8 cellular contexts compared by ENCODE assay signal in genomic region chr19:44684892-44685847, GRCh38. TPM values are rescaled to one million over a fixed set of nuclear protein-coding genes. Genes with fewer than 3 reads are reported as not detected.
DNase-seq lines count a peak whose midpoint lies in the region; ATAC-seq, FAIRE-seq and TF ChIP-seq lines count a peak whose summit lies in the region.

No MANE protein-coding gene starts in this region.

- DNase-seq in activated naive CD4-positive, alpha-beta T cell treated with anti-CD3 and anti-CD28 coated beads for 36 hours = peak; percentile 51
- DNase-seq in activated naive CD4-positive, alpha-beta T cell treated with Interleukin-2 at 50 U/mL for 16 hours = no peak
- DNase-seq in activated naive CD8-positive, alpha-beta T cell treated with anti-CD3 and anti-CD28 coated beads, Interleukin-2, amount 50 U/mL, for 24 hours = peak; percentile 26
- DNase-seq in keratinocyte (ENCODE audit: low read depth, low spot score) (no peak), upper lobe of right lung (no peak), Ammon's horn (ENCODE audit: low spot score) (no peak), NCI-H2107 treated with DMSO at 0.1 percent for 48 hours (lab: John Stamatoyannopoulos, UW; ENCODE audit: unreplicated experiment) (no peak)

- H3K4me3 ChIP-seq in keratinocyte (ENCODE audit: control insufficient read depth in 2 of 3, extremely low read depth in 1 of 3, insufficient read depth in 2 of 3, low read depth in 1 of 3, low read length in 3 of 3) (no peak overlapping the region), upper lobe of right lung (no peak overlapping the region)

- H3K9me3 Mint-ChIP-seq in activated naive CD4-positive, alpha-beta T cell treated with anti-CD3 and anti-CD28 coated beads for 36 hours = no peaks in the 10 kb centered on the region
- H3K9me3 Mint-ChIP-seq in activated naive CD8-positive, alpha-beta T cell treated with anti-CD3 and anti-CD28 coated beads, Interleukin-2, amount 50 U/mL, for 24 hours = no peaks in the 10 kb centered on the region

- H3K4me2 ChIP-seq in keratinocyte (ENCODE audit: control insufficient read depth, extremely low read depth, insufficient read depth, low read depth, low read length) = peak overlapping the region; percentile 6

- H3K9me3 ChIP-seq in keratinocyte (ENCODE audit: control insufficient read depth, low read depth, low read length) (no peaks in the 10 kb centered on the region), upper lobe of right lung (no peaks in the 10 kb centered on the region)

- H3K27me3 Mint-ChIP-seq in activated naive CD4-positive, alpha-beta T cell treated with anti-CD3 and anti-CD28 coated beads for 36 hours (ENCODE audit: low read depth) = peaks cover 6% of the 10 kb centered on the region
- H3K27me3 Mint-ChIP-seq in activated naive CD8-positive, alpha-beta T cell treated with anti-CD3 and anti-CD28 coated beads, Interleukin-2, amount 50 U/mL, for 24 hours = peaks cover 23% of the 10 kb centered on the region

- peak; percentile 53 for FAIRE-seq in keratinocyte (lab: Jason Lieb, UNC)

- peak; percentile 58 for ATAC-seq in activated naive CD8-positive, alpha-beta T cell treated with anti-CD3 and anti-CD28 coated beads, Interleukin-2, amount 50 U/mL, for 24 hours
- peak; percentile 62 for ATAC-seq in upper lobe of right lung
- ATAC-seq in GM18867 (IDR thresholded peaks at IDR 0.05; ENCODE audit: unreplicated experiment) = no peak

- H4K20me1 ChIP-seq in keratinocyte (ENCODE audit: control insufficient read depth, extremely low read depth, insufficient read depth, low read length) = no peaks in the 10 kb centered on the region

- no peak overlapping the region for H3K4me3 Mint-ChIP-seq in activated naive CD4-positive, alpha-beta T cell treated with anti-CD3 and anti-CD28 coated beads for 36 hours
- peak overlapping the region; percentile 7 for H3K4me3 Mint-ChIP-seq in activated naive CD8-positive, alpha-beta T cell treated with anti-CD3 and anti-CD28 coated beads, Interleukin-2, amount 50 U/mL, for 24 hours

- no peaks in the 10 kb centered on the region for H3K36me3 Mint-ChIP-seq in activated naive CD4-positive, alpha-beta T cell treated with anti-CD3 and anti-CD28 coated beads for 36 hours (ENCODE audit: low read depth)
- no peaks in the 10 kb centered on the region for H3K36me3 Mint-ChIP-seq in activated naive CD8-positive, alpha-beta T cell treated with anti-CD3 and anti-CD28 coated beads, Interleukin-2, amount 50 U/mL, for 24 hours (ENCODE audit: low read depth)

- CTCF ChIA-PET in activated naive CD4-positive, alpha-beta T cell treated with anti-CD3 and anti-CD28 coated beads for 36 hours (lab: Charles Lee) = interaction anchor here (0.9 kb wide), 1 partner anchor 31 kb away, joined by 3 read pairs; no protein-coding TSS in a partner anchor

- H3K4me1 ChIP-seq in keratinocyte (ENCODE audit: control insufficient read depth, extremely low read depth, insufficient read depth, low read length) = peaks cover 11% of the 10 kb centered on the region
- peaks cover 34% of the 10 kb centered on the region for H3K4me1 ChIP-seq in upper lobe of right lung

- H3K27ac ChIP-seq in keratinocyte (ENCODE audit: control insufficient read depth, insufficient read depth, low read length) (no peak overlapping the region), upper lobe of right lung (peak overlapping the region; percentile 63)

- H3K36me3 ChIP-seq in keratinocyte (ENCODE audit: control insufficient read depth in 2 of 2, extremely low read depth in 1 of 2, insufficient read depth in 2 of 2, low read length in 2 of 2) (peaks cover 0 to 3% of the 10 kb centered on the region in 2 experiments), upper lobe of right lung (no peaks in the 10 kb centered on the region)

- peaks cover 21% of the 10 kb centered on the region for H3K4me1 Mint-ChIP-seq in activated naive CD4-positive, alpha-beta T cell treated with anti-CD3 and anti-CD28 coated beads for 36 hours (ENCODE audit: low read depth)
- peaks cover 33% of the 10 kb centered on the region for H3K4me1 Mint-ChIP-seq in activated naive CD8-positive, alpha-beta T cell treated with anti-CD3 and anti-CD28 coated beads, Interleukin-2, amount 50 U/mL, for 24 hours

- dilution Hi-C loops in keratinocyte (cut with MboI; ENCODE audit: extremely low pct_ligation_motif_present, low sequenced_read_pairs) = no loop called here

- TF ChIP-seq CTCF in keratinocyte (optimal IDR thresholded peaks at IDR 0.05 in 1 of 3, IDR thresholded peaks at IDR 0.05 in 1 of 3, conservative IDR thresholded peaks at IDR 0.05 in 1 of 3; ENCODE audit: extremely low read depth in 1 of 3, insufficient read depth in 2 of 3, low read length in 3 of 3) (no peak), upper lobe of right lung (IDR thresholded peaks at IDR 0.05) (no peak)

- H3K9me1 ChIP-seq in keratinocyte (ENCODE audit: control insufficient read depth, extremely low read depth, insufficient read depth, low read length) = no peaks in the 10 kb centered on the region

- H3K79me2 ChIP-seq in keratinocyte (ENCODE audit: control insufficient read depth, insufficient read depth, low read length) = no peaks in the 10 kb centered on the region

- no peak overlapping the region for H2AFZ ChIP-seq in keratinocyte (ENCODE audit: control insufficient read depth, low read length)

- no peak overlapping the region for H3K27ac Mint-ChIP-seq in activated naive CD4-positive, alpha-beta T cell treated with anti-CD3 and anti-CD28 coated beads for 36 hours
- peak overlapping the region; percentile 40 for H3K27ac Mint-ChIP-seq in activated naive CD8-positive, alpha-beta T cell treated with anti-CD3 and anti-CD28 coated beads, Interleukin-2, amount 50 U/mL, for 24 hours

- H3K9ac ChIP-seq in keratinocyte (ENCODE audit: control insufficient read depth, extremely low read depth, insufficient read depth, low read length) = no peak overlapping the region

- H3K27me3 ChIP-seq in keratinocyte (ENCODE audit: control insufficient read depth, extremely low read depth, insufficient read depth, low read length) (no peaks in the 10 kb centered on the region), upper lobe of right lung (no peaks in the 10 kb centered on the region)

- intact Hi-C loops in activated naive CD4-positive, alpha-beta T cell treated with anti-CD3 and anti-CD28 coated beads for 36 hours (cut with micrococcal nuclease) = no loop called here
- intact Hi-C loops in upper lobe of right lung (cut with DNase I) = loop anchor here (5.0 kb wide), 1 partner anchor 87 kb away; no protein-coding TSS in a partner anchor

RNA-seq across cellular contexts. Expression of gene CEACAM16, which starts 13.8 kb away (rescaled TPM):
- total RNA-seq in activated naive CD4-positive, alpha-beta T cell treated with anti-CD3 and anti-CD28 coated beads for 36 hours = not detected
- polyA plus RNA-seq in keratinocyte = not detected in 3 replicates
- not detected for polyA plus RNA-seq in keratinocyte (2011; ENCODE audit: low read depth)
- polyA plus RNA-seq in keratinocyte (2011; cell fraction: cytosol; rRNA removed) = not detected in 2 replicates
- polyA plus RNA-seq in keratinocyte (2011; cell fraction: nucleus; rRNA removed) = not detected in 2 replicates
- polyA plus RNA-seq in keratinocyte (2012; ENCODE audit: low replicate concordance) = not detected in 2 replicates
- polyA minus RNA-seq in keratinocyte = not detected in 3 replicates
- not detected for polyA minus RNA-seq in keratinocyte (2011; cell fraction: cytosol; rRNA and poly(A)+ RNA removed)
- not detected in 2 replicates for polyA minus RNA-seq in keratinocyte (2011; cell fraction: nucleus; rRNA and poly(A)+ RNA removed)
- total RNA-seq in upper lobe of right lung = not detected

RNA-seq across cellular contexts. Expression of gene CEACAM19, which starts 13.9 kb away (rescaled TPM):
- under 1 TPM; 0.17 to 0.27 TPM for total RNA-seq in activated naive CD4-positive, alpha-beta T cell treated with anti-CD3 and anti-CD28 coated beads for 36 hours
- 2.4 to 7.1 TPM (median 3.7 TPM) in 3 replicates for polyA plus RNA-seq in keratinocyte
- 3.3 TPM for polyA plus RNA-seq in keratinocyte (2011; ENCODE audit: low read depth)
- 1.5 and 1.9 TPM in 2 replicates for polyA plus RNA-seq in keratinocyte (2011; cell fraction: cytosol; rRNA removed)
- polyA plus RNA-seq in keratinocyte (2011; cell fraction: nucleus; rRNA removed) = 20.3 and 29.8 TPM in 2 replicates
- 4.0 and 11.3 TPM in 2 replicates for polyA plus RNA-seq in keratinocyte (2012; ENCODE audit: low replicate concordance)
- 1.6 to 7.3 TPM (median 4.8 TPM) in 3 replicates for polyA minus RNA-seq in keratinocyte
- polyA minus RNA-seq in keratinocyte (2011; cell fraction: cytosol; rRNA and poly(A)+ RNA removed) = 0.96 TPM
- polyA minus RNA-seq in keratinocyte (2011; cell fraction: nucleus; rRNA and poly(A)+ RNA removed) = 6.9 and 9.2 TPM in 2 replicates
- total RNA-seq in upper lobe of right lung = 7.6 TPM

RNA-seq across cellular contexts. Expression of gene PVR, which starts 41.5 kb away (rescaled TPM):
- 1 to 10 TPM; 8.9 to 9.8 TPM for total RNA-seq in activated naive CD4-positive, alpha-beta T cell treated with anti-CD3 and anti-CD28 coated beads for 36 hours
- 48.1 to 80.4 TPM (median 65.6 TPM) in 3 replicates for polyA plus RNA-seq in keratinocyte
- 18.3 TPM for polyA plus RNA-seq in keratinocyte (2011; ENCODE audit: low read depth)
- 41.1 and 42.5 TPM in 2 replicates for polyA plus RNA-seq in keratinocyte (2011; cell fraction: cytosol; rRNA removed)
- 162 and 176 TPM in 2 replicates for polyA plus RNA-seq in keratinocyte (2011; cell fraction: nucleus; rRNA removed)
- 37.2 and 57.2 TPM in 2 replicates for polyA plus RNA-seq in keratinocyte (2012; ENCODE audit: low replicate concordance)
- 76.2 to 101 TPM (median 83.2 TPM) in 3 replicates for polyA minus RNA-seq in keratinocyte
- 57.6 TPM for polyA minus RNA-seq in keratinocyte (2011; cell fraction: cytosol; rRNA and poly(A)+ RNA removed)
- polyA minus RNA-seq in keratinocyte (2011; cell fraction: nucleus; rRNA and poly(A)+ RNA removed) = 147 and 148 TPM in 2 replicates
- total RNA-seq in upper lobe of right lung = 40.8 TPM

Comparison
In these comparisons a context has a peak if more than half of its experiments do, and no peak if none do; other contexts are left out.
1. DNase-seq: peak in activated naive CD4-positive, alpha-beta T cell treated with anti-CD3 and anti-CD28 coated beads for 36 hours (single experiment) and activated naive CD8-positive, alpha-beta T cell treated with anti-CD3 and anti-CD28 coated beads, Interleukin-2, amount 50 U/mL, for 24 hours (single experiment); none in activated naive CD4-positive, alpha-beta T cell treated with Interleukin-2 at 50 U/mL for 16 hours (single experiment), keratinocyte (single experiment), upper lobe of right lung (single experiment), Ammon's horn (single experiment) and NCI-H2107 treated with DMSO at 0.1 percent for 48 hours (single experiment).